1 cellular context compared by ENCODE assay signal in the genomic region with DNA sequence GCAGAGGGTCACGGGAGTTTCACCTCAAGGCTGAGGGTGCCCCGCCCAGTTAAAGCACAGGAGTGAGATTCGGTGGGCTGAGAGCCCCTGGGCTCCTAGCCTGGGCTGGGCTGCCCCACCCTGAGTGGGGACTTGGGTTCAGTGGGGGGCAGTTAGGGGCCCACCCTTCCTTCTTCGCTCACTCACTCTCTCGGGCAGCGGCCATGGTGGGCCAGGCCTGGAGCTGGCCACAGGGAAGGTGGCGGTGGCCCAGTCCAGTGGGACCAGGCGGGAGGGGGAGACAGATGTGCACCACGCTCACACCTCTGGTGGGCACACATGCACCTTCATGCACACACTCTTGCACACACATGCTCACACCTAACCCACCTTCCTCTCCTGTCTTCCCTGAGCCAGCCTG.
TF ChIP-seq lines count a peak whose summit lies in the region.

No MANE protein-coding gene starts in this region.

TF ChIP-seq in H1, 55 proteins besides CTCF, POLR2A, EP300 and RAD21:
- TF ChIP-seq HDAC2 (IDR thresholded peaks at IDR 0.05; ENCODE audit: borderline replicate concordance in 1 of 2, low read depth in 2 of 2, low read length in 2 of 2) (no peak), EGR1 (IDR thresholded peaks at IDR 0.05; ENCODE audit: borderline replicate concordance, low read depth, low read length) (no peak), SRF (IDR thresholded peaks at IDR 0.05; ENCODE audit: low read depth, low read length) (no peak), TEAD4 (IDR thresholded peaks at IDR 0.05; ENCODE audit: low read depth, low read length) (no peak), CREB1 (IDR thresholded peaks at IDR 0.05) (no peak), RFX5 (IDR thresholded peaks at IDR 0.05; ENCODE audit: borderline replicate concordance, low read depth, low read length) (no peak), RBBP5 (IDR thresholded peaks at IDR 0.05; ENCODE audit: borderline replicate concordance, low read depth, low read length) (no peak), CEBPB (IDR thresholded peaks at IDR 0.05; ENCODE audit: low read depth, low read length) (no peak), CBX5 (IDR thresholded peaks at IDR 0.05; ENCODE audit: low read depth, low read length) (no peak), SIN3A (conservative IDR thresholded peaks at IDR 0.05 in 1 of 2, IDR thresholded peaks at IDR 0.05 in 1 of 2; ENCODE audit: low read depth in 1 of 2, low read length in 2 of 2) (no peak), KDM1A (IDR thresholded peaks at IDR 0.05; ENCODE audit: borderline replicate concordance, low read length) (no peak), NRF1 (IDR thresholded peaks at IDR 0.05; ENCODE audit: low read depth, low read length) (no peak), BCL11A (IDR thresholded peaks at IDR 0.05; ENCODE audit: low read depth in 2 of 2, low read length in 2 of 2) (no peak), RNF2 (IDR thresholded peaks at IDR 0.05; ENCODE audit: borderline replicate concordance, low read depth, low read length, missing control alignments, poor library complexity, severe bottlenecking) (no peak), FOSL1 (IDR thresholded peaks at IDR 0.05; ENCODE audit: insufficient read depth, low read depth, low read length) (no peak), CBX8 (IDR thresholded peaks at IDR 0.05; ENCODE audit: borderline replicate concordance, low read depth, low read length) (no peak)
- TF ChIP-seq, protein P1, sequence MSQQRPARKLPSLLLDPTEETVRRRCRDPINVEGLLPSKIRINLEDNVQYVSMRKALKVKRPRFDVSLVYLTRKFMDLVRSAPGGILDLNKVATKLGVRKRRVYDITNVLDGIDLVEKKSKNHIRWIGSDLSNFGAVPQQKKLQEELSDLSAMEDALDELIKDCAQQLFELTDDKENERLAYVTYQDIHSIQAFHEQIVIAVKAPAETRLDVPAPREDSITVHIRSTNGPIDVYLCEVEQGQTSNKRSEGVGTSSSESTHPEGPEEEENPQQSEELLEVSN (IDR thresholded peaks at IDR 0.05), result no peak
- TF ChIP-seq, protein P2, sequence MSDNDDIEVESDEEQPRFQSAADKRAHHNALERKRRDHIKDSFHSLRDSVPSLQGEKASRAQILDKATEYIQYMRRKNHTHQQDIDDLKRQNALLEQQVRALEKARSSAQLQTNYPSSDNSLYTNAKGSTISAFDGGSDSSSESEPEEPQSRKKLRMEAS (IDR thresholded peaks at IDR 0.05), result no peak
